In the genomic region with DNA sequence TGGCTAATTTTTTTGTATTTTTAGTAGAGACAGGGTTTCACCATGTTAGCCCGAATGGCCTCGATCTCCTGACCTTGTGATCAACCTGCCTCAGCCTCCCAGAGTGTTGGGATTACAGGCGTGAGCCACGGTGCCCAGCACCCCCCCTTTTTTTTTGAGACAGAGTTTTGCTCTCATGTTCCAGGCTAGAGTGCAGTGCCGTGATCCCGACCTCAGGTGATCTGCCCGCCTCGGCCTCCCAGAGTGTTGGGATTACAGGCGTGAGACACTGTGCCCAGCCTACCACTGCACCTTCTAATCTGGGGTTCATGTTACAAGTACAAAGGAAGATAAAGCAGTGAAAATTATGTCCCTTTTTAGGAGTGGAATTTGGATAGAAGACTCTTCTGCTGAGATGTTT, we compare ENCODE assay signal across 15 cellular contexts.
"Had no signal": no experiment of that assay in that cellular context is flagged by ENCODE, and none has a peak within 500 bp of the region (broad histone marks: within the 10 kb centered on the region; RNA-seq: fewer than 3 reads in every experiment).

No MANE protein-coding gene starts in this region.

- ATAC-seq: effector memory CD8-positive, alpha-beta T cell; foreskin keratinocyte; left colon had no signal

- H3K4me2 ChIP-seq: hepatocyte had no signal

- H3K4me3 Mint-ChIP-seq: effector memory CD8-positive, alpha-beta T cell; nephron had no signal

- H3K27me3 ChIP-seq: hepatocyte had no signal

- H3K27ac Mint-ChIP-seq: effector memory CD8-positive, alpha-beta T cell; nephron had no signal

- H3K36me3 Mint-ChIP-seq: naive B cell had no signal

- H3K36me3 ChIP-seq: neutrophil had no signal

- H3K4me1 ChIP-seq: foreskin keratinocyte had no signal

- H2AFZ ChIP-seq: hepatocyte had no signal

- H3K27ac ChIP-seq: foreskin keratinocyte, hepatocyte, neutrophil had no signal

- H3K4me3 ChIP-seq: hepatocyte had no signal

- H3K9me3 Mint-ChIP-seq: effector memory CD8-positive, alpha-beta T cell; naive B cell; nephron had no signal

- DNase-seq: cortex of kidney; effector memory CD8-positive, alpha-beta T cell; erythroblast; foreskin keratinocyte; head of caudate nucleus; left colon; mesendoderm; naive B cell; small intestine; stimulated activated CD4-positive, alpha-beta T cell treated with anti-CD3 and anti-CD28 coated beads, Interleukin-2, amount 100 ng/mL, for 48 hours; stimulated activated naive CD4-positive, alpha-beta T cell treated with Interleukin-2 at 50 U/mL for 16 hours had no signal

- H3K9me3 ChIP-seq: neutrophil had no signal

- H3K27me3 Mint-ChIP-seq: naive B cell had no signal

- FAIRE-seq: endothelial cell of umbilical vein, small intestine had no signal
